10 cellular contexts compared by ENCODE assay signal in the genomic region with DNA sequence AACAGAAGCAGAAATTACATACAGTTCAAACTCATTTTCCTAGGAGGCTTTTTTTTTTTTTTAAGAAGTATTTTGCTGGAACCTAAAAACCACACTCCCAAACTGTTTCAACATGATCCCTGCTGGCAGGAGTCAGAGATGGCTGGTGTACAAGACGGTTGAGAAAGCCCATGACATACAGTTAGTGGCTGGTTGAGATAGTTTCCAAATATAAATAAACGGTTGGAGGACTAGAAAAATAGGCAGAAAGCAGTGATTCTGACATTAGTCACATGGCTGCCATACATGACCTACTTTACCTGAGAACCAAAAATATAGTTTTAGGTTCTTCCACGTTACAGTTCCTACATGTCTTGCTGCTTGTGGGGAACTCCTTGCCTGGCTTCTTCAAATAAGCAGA. TPM values are rescaled to one million over a fixed set of nuclear protein-coding genes. Genes with fewer than 3 reads are reported as not detected.
A peak's percentile ranks its signal among the peaks of the same experiment; 100 is the strongest.
DNase-seq lines count a peak whose midpoint lies in the region; ATAC-seq and TF ChIP-seq lines count a peak whose summit lies in the region.
"Had no signal": no experiment of that assay in that cellular context is flagged by ENCODE, and none has a peak within 500 bp of the region (broad histone marks: within the 10 kb centered on the region; RNA-seq: fewer than 3 reads in every experiment).

No MANE protein-coding gene starts in this region.

- peak overlapping the region; percentile 4; the same call in 1 of the 2 replicates for H3K9ac ChIP-seq in PC-3 (ENCODE audit: low read length)

- H3K4me1 ChIP-seq in PC-3 (ENCODE audit: insufficient read depth, low read length) (peaks cover 67% of the 10 kb centered on the region), gastrocnemius medialis (peaks cover 15 to 28% of the 10 kb centered on the region in 2 donors)

- TF ChIP-seq CTCF in PC-3 (conservative IDR thresholded peaks at IDR 0.05; ENCODE audit: low read depth, low read length) = no peak
- no peak for TF ChIP-seq CTCF in gastrocnemius medialis (IDR thresholded peaks at IDR 0.05 in 4 of 5, conservative IDR thresholded peaks at IDR 0.05 in 1 of 5)

- H2AFZ ChIP-seq in PC-3 (ENCODE audit: low read length) = no peak overlapping the region

- ATAC-seq in PC-3 = no peak
- peak; percentile 84 to 89 for ATAC-seq in gastrocnemius medialis
- no peak for ATAC-seq in GM18909 (IDR thresholded peaks at IDR 0.05; ENCODE audit: poor library complexity, unreplicated experiment)
- ATAC-seq in esophagus mucosa = no peak

- H3K27ac ChIP-seq in PC-3 (ENCODE audit: low read length) = peak overlapping the region; percentile 88
- H3K27ac ChIP-seq in gastrocnemius medialis = peak overlapping the region in 3 of 4 donors; percentile 42 to 51 (median 45)

- no peaks in the 10 kb centered on the region for H3K79me2 ChIP-seq in PC-3 (ENCODE audit: low read length)

- H3K27me3 ChIP-seq in PC-3 (ENCODE audit: low read length) (no peaks in the 10 kb centered on the region), gastrocnemius medialis (no peaks in the 10 kb centered on the region)

- H3K9me2 ChIP-seq in PC-3 (replicated peaks; ENCODE audit: low read length) = no peaks in the 10 kb centered on the region

- no TSS peak for BruUV-seq in PC-3 (replicated peaks; lab: Mats Ljungman, UMichigan)

- DNase-seq in Caki2 (ENCODE audit: low read depth) (peak; percentile 41), PC-3 (peak; percentile 70), fibroblast of peridontal ligament (ENCODE audit: extremely low read depth) (peak; percentile 99), gastrocnemius medialis (peak; percentile 31 to 71), NCI-H1417 (lab: John Stamatoyannopoulos, UW) (no peak), NCI-H128 (lab: John Stamatoyannopoulos, UW; ENCODE audit: unreplicated experiment) (no peak)
- DNase-seq: NCI-H1930, nucleus accumbens had no signal

- in situ Hi-C loops in Caki2 (cut with HindIII; ENCODE audit: low pct_unique_long_range_greater_than_20kb, low sequenced_read_pairs) (no loop called here), gastrocnemius medialis (cut with MboI; ENCODE audit: low sequenced_read_pairs in 4 of 4) (loop anchor here (5.0 to 25.0 kb wide), 4 partner anchors 248 to 723 kb away; a partner anchor contains a TSS)

- H3K4me3 ChIP-seq in PC-3 (ENCODE audit: low read length) = no peak overlapping the region
- no peak overlapping the region for H3K4me3 ChIP-seq in gastrocnemius medialis

- POLR2A ChIA-PET in PC-3 (lab: Charles Lee; ENCODE audit: unreplicated experiment) = interaction anchor here (0.5 kb wide), 1 partner anchor 250 kb away, joined by 4 read pairs; a partner anchor contains a TSS

- H4K20me1 ChIP-seq in PC-3 (ENCODE audit: low read length) = no peaks in the 10 kb centered on the region

- H3F3A ChIP-seq in PC-3 (ENCODE audit: low read length, unreplicated experiment) = no peaks in the 10 kb centered on the region

- CTCF ChIA-PET in PC-3 (lab: Charles Lee) = no interaction called here

- no peak for TF ChIP-seq POLR2A in gastrocnemius medialis (IDR thresholded peaks at IDR 0.05)

- H3K36me3 ChIP-seq in PC-3 (ENCODE audit: low read depth, low read length) (no peaks in the 10 kb centered on the region), gastrocnemius medialis (no peaks in the 10 kb centered on the region)

- H3K9me3 ChIP-seq in PC-3 (ENCODE audit: low read length) (no peaks in the 10 kb centered on the region), gastrocnemius medialis (no peaks in the 10 kb centered on the region)

- intact Hi-C loops in PC-3 (cut with micrococcal nuclease) = loop anchor here (5.0 kb wide), 3 partner anchors 38 to 183 kb away; no protein-coding TSS in a partner anchor
- intact Hi-C loops in gastrocnemius medialis (cut with DNase I; ENCODE audit: low total_unique reads) = loop anchor here (2.0 to 10.0 kb wide), 3 partner anchors 53 to 611 kb away; a partner anchor contains a TSS

- 0 out of 2 replicates have a peak overlapping the region, but pooled peaks have one; percentile 1 for H3K4me2 ChIP-seq in PC-3 (ENCODE audit: low read length)

RNA-seq across cellular contexts. Expression of a gene that starts 31.7 kb away (rescaled TPM):
- total RNA-seq in Caki2 (2014; rRNA removed; shearing (Covaris generic); ENCODE audit: low replicate concordance) = 12.6 and 25.6 TPM in 2 replicates
- total RNA-seq in PC-3 (2014; rRNA removed) = 169 and 273 TPM in 2 replicates
- total RNA-seq in gastrocnemius medialis = 1 to 10 TPM in 2 of 4 donors, under 1 TPM in 1, not detected in 1; 0.82 to 4.0 (median 4.0) TPM
- total RNA-seq in esophagus mucosa = 4.9 TPM

Comparison
In these comparisons a context has a peak if more than half of its experiments do, and no peak if none do; other contexts are left out.
1. DNase-seq: peak in Caki2 (single experiment), PC-3 (single experiment), fibroblast of peridontal ligament (single experiment) and gastrocnemius medialis (2 of 2); none in NCI-H1417 (0 of 3) and NCI-H128 (single experiment).
2. ATAC-seq: peak in gastrocnemius medialis (2 of 2); none in PC-3 (single experiment), GM18909 (single experiment) and esophagus mucosa (single experiment).